Comparison of ENCODE assay signal across 8 cellular contexts in the genomic region with DNA sequence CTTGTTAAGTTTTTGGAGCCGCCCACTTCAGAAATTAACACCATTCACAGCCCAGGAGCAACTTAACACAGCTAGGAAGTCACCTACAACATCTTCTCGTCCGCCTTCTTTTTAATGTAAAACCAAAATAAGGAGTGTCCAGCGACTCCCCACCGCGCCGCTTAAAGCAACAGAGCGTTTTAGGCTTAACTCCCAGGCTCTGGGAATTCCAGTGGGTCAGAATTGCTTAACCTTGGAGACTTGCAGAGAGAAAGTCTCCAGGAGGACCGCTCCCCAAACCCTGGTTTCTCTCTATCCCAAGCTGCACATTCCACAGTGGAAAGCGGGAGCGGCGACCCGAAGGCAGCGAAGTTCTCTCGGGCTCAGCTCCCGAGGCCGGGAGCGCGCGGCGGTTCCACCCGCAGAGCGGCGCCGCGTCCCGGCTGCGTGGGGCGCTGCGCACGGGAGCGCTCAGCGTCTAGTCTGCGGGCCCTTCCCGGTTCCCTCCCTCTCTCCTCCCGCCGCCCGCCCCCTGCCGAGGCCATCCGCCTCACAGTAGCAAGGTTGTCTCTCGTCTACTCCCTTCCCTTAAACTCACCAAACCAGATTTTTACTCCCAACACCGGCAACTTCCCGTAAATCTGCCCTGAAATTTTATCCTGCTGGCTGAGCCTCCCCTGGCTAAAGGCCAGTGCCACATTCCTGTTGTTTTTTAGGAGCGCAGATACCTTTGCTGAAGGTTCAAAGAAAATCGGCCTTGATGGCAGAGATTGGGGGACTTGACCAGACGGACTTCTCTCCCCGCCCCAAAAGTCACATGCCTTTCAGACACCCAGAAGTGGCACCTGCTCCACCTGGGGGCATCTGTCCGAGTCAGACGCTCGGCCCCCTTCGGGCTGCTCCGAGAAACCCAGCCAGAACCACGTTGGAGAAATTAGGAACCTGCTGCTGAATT. TPM values are rescaled to one million over a fixed set of nuclear protein-coding genes. Genes with fewer than 3 reads are reported as not detected.
DNase-seq lines count a peak whose midpoint lies in the region; ATAC-seq and TF ChIP-seq lines count a peak whose summit lies in the region.

A gene (minus strand): TSS at position 464 of the 934 bp plus-strand sequence. CDS start 190,971 bp downstream, outside the sequence.

- H3K27ac Mint-ChIP-seq in activated B cell treated with CpG ODN at 0.5 μM for 24 hours: peak within 1 kb of the TSS; percentile 84
- no peak within 1 kb of the TSS for H3K27ac Mint-ChIP-seq in effector memory CD8-positive, alpha-beta T cell
- peak within 1 kb of the TSS; percentile 68 for H3K27ac Mint-ChIP-seq in stimulated activated naive CD8-positive, alpha-beta T cell treated with anti-CD3 and anti-CD28 coated beads, Interleukin-15, Interleukin-2, amounts not matched to agents 100 ng/mL and 50 ng/mL, for 24 hours

- DNase-seq in H4 (ENCODE audit: low spot score) (peak; percentile 34), LNCaP clone FGC (ENCODE audit: low read depth) (peak; percentile 92), activated B cell treated with CpG ODN at 0.5 μM for 24 hours (peak; percentile 29), mesendoderm (peak; percentile 92), MV-4-11 (lab: John Stamatoyannopoulos, UW) (no peak)
- DNase-seq in effector memory CD8-positive, alpha-beta T cell: no peak

- peaks cover 9% of the 10 kb centered on the region for H3K4me1 ChIP-seq in mesendoderm (ENCODE audit: control insufficient read depth, low read depth, low read length)

- intact Hi-C loops in activated B cell treated with CpG ODN at 0.5 μM for 24 hours (cut with micrococcal nuclease): loop anchor here (1.0 to 10.0 kb wide), 6 partner anchors 8 to 167 kb away; no protein-coding TSS in a partner anchor

- peaks cover 22% of the 10 kb centered on the region for H3K4me1 Mint-ChIP-seq in activated B cell treated with CpG ODN at 0.5 μM for 24 hours
- H3K4me1 Mint-ChIP-seq in effector memory CD8-positive, alpha-beta T cell (ENCODE audit: low read depth in 2 of 2): peaks cover 0 to 7% of the 10 kb centered on the region in 2 donors
- peaks cover 29% of the 10 kb centered on the region for H3K4me1 Mint-ChIP-seq in stimulated activated naive CD8-positive, alpha-beta T cell treated with anti-CD3 and anti-CD28 coated beads, Interleukin-15, Interleukin-2, amounts not matched to agents 100 ng/mL and 50 ng/mL, for 24 hours (ENCODE audit: low read depth)

- peaks cover 5% of the 10 kb centered on the region for H3K27me3 Mint-ChIP-seq in activated B cell treated with CpG ODN at 0.5 μM for 24 hours
- peaks cover 59 to 70% of the 10 kb centered on the region in 2 donors for H3K27me3 Mint-ChIP-seq in effector memory CD8-positive, alpha-beta T cell
- peaks cover 47% of the 10 kb centered on the region for H3K27me3 Mint-ChIP-seq in stimulated activated naive CD8-positive, alpha-beta T cell treated with anti-CD3 and anti-CD28 coated beads, Interleukin-15, Interleukin-2, amounts not matched to agents 100 ng/mL and 50 ng/mL, for 24 hours

- CTCF ChIA-PET in activated B cell treated with CpG ODN at 0.5 μM for 24 hours (lab: Charles Lee): no interaction called here

- no peaks in the 10 kb centered on the region for H3K36me3 ChIP-seq in mesendoderm (ENCODE audit: control insufficient read depth, insufficient read depth, low read length)

- peaks cover 24% of the 10 kb centered on the region for H3K79me2 ChIP-seq in mesendoderm (ENCODE audit: control insufficient read depth, insufficient read depth, low read length)

- peak within 1 kb of the TSS; percentile 37 for H2BK15ac ChIP-seq in mesendoderm (replicated peaks; ENCODE audit: low read depth)

- H3K4me3 ChIP-seq in GM12875 (ENCODE audit: low read depth, low read length): peak within 1 kb of the TSS; percentile 89
- H3K4me3 ChIP-seq in LNCaP clone FGC (ENCODE audit: low read depth, low read length): peak within 1 kb of the TSS; percentile 79
- peak within 1 kb of the TSS; percentile 67 for H3K4me3 ChIP-seq in mesendoderm (ENCODE audit: low read length)

- peak; percentile 65 for ATAC-seq in activated B cell treated with CpG ODN at 0.5 μM for 24 hours (ENCODE audit: low read depth)
- ATAC-seq in effector memory CD8-positive, alpha-beta T cell (replicated peaks): no peak

- no peak within 1 kb of the TSS for H4K5ac ChIP-seq in mesendoderm (ENCODE audit: low read length)

- no peak within 1 kb of the TSS for H2AK5ac ChIP-seq in mesendoderm (ENCODE audit: low read length)

- peak within 1 kb of the TSS; percentile 93 for H3K4me3 Mint-ChIP-seq in activated B cell treated with CpG ODN at 0.5 μM for 24 hours
- peak within 1 kb of the TSS; percentile 7 to 40 for H3K4me3 Mint-ChIP-seq in effector memory CD8-positive, alpha-beta T cell
- H3K4me3 Mint-ChIP-seq in stimulated activated naive CD8-positive, alpha-beta T cell treated with anti-CD3 and anti-CD28 coated beads, Interleukin-15, Interleukin-2, amounts not matched to agents 100 ng/mL and 50 ng/mL, for 24 hours: peak within 1 kb of the TSS; percentile 80

- peak within 1 kb of the TSS; percentile 98 for H3K18ac ChIP-seq in mesendoderm (ENCODE audit: low read length)

- WGBS in mesendoderm (ENCODE audit: extremely low coverage, insufficient coverage, low lambda C conversion rate): no CpG with 5 or more reads among the region's 53 CpGs

- peak within 1 kb of the TSS; percentile 91 for H3K56ac ChIP-seq in mesendoderm (ENCODE audit: low read length)

- no peak within 1 kb of the TSS for H4K8ac ChIP-seq in mesendoderm (ENCODE audit: low read depth, low read length)

- H3K79me1 ChIP-seq in mesendoderm (ENCODE audit: low read length): no peaks in the 10 kb centered on the region

- H2BK120ac ChIP-seq in mesendoderm (ENCODE audit: low read depth, low read length): peak within 1 kb of the TSS; percentile 48

- H3K4ac ChIP-seq in mesendoderm (ENCODE audit: low read depth, low read length): peak within 1 kb of the TSS; percentile 60

- H3K23ac ChIP-seq in mesendoderm (ENCODE audit: low read length): no peak within 1 kb of the TSS

- H3K9me3 Mint-ChIP-seq in activated B cell treated with CpG ODN at 0.5 μM for 24 hours: no peaks in the 10 kb centered on the region
- no peaks in the 10 kb centered on the region for H3K9me3 Mint-ChIP-seq in effector memory CD8-positive, alpha-beta T cell
- H3K9me3 Mint-ChIP-seq in stimulated activated naive CD8-positive, alpha-beta T cell treated with anti-CD3 and anti-CD28 coated beads, Interleukin-15, Interleukin-2, amounts not matched to agents 100 ng/mL and 50 ng/mL, for 24 hours: no peaks in the 10 kb centered on the region

- H3K27me3 ChIP-seq in mesendoderm (ENCODE audit: insufficient read depth, low read length, poor library complexity): no peaks in the 10 kb centered on the region

- peak within 1 kb of the TSS; percentile 60 for H3K9ac ChIP-seq in mesendoderm (ENCODE audit: low read length)

- H3K36me3 Mint-ChIP-seq in activated B cell treated with CpG ODN at 0.5 μM for 24 hours (ENCODE audit: low read depth): peaks cover 3% of the 10 kb centered on the region
- no peaks in the 10 kb centered on the region for H3K36me3 Mint-ChIP-seq in effector memory CD8-positive, alpha-beta T cell (ENCODE audit: insufficient read depth)
- H3K36me3 Mint-ChIP-seq in stimulated activated naive CD8-positive, alpha-beta T cell treated with anti-CD3 and anti-CD28 coated beads, Interleukin-15, Interleukin-2, amounts not matched to agents 100 ng/mL and 50 ng/mL, for 24 hours (ENCODE audit: low read depth): no peaks in the 10 kb centered on the region

- TF ChIP-seq CTCF in GM12875 (IDR thresholded peaks at IDR 0.05; ENCODE audit: borderline replicate concordance, insufficient read depth, low read depth, low read length) (peak; percentile 18; the same call in 1 of the 2 replicates), LNCaP clone FGC (IDR thresholded peaks at IDR 0.05; ENCODE audit: control insufficient read depth, extremely low read depth, insufficient read depth) (peak; percentile 36), activated B cell treated with CpG ODN at 0.5 μM for 24 hours (IDR thresholded peaks at IDR 0.05) (no peak)

- POLR2A ChIA-PET in activated B cell treated with CpG ODN at 0.5 μM for 24 hours (lab: Charles Lee): interaction anchor here (0.6 to 2.6 kb wide), 3 partner anchors 12 to 95 kb away, joined by 3 to 16 read pairs (median 7); no protein-coding TSS in a partner anchor

- H3K27ac ChIP-seq in mesendoderm (ENCODE audit: low read depth, low read length): peak within 1 kb of the TSS; percentile 98

- peak within 1 kb of the TSS; percentile 90 for H2BK5ac ChIP-seq in mesendoderm (ENCODE audit: low read length)

- H3K4me2 ChIP-seq in mesendoderm (ENCODE audit: low read length): peak within 1 kb of the TSS; percentile 68

RNA-seq across cellular contexts. Expression of the gene that starts here (rescaled TPM):
- 5.2 and 8.3 TPM in 2 replicates for total RNA-seq in H4 (2014; rRNA removed; shearing (Covaris generic))
- 6.3 and 8.0 TPM in 2 replicates for total RNA-seq in activated B cell treated with CpG ODN at 0.5 μM for 24 hours
- polyA plus RNA-seq in mesendoderm (2013, experiment 1 of 2): 50.9 TPM
- 51.8 TPM for polyA plus RNA-seq in mesendoderm (2013, experiment 2 of 2)

Comparison
In these comparisons a context has a peak if more than half of its experiments do, and no peak if none do; other contexts are left out.
1. DNase-seq: peak in H4 (single experiment), LNCaP clone FGC (single experiment), activated B cell treated with CpG ODN at 0.5 μM for 24 hours (single experiment) and mesendoderm (single experiment); none in effector memory CD8-positive, alpha-beta T cell (0 of 3) and MV-4-11 (single experiment).
2. H3K27ac Mint-ChIP-seq: peak in activated B cell treated with CpG ODN at 0.5 μM for 24 hours (single experiment) and stimulated activated naive CD8-positive, alpha-beta T cell treated with anti-CD3 and anti-CD28 coated beads, Interleukin-15, Interleukin-2, amounts not matched to agents 100 ng/mL and 50 ng/mL, for 24 hours (single experiment); none in effector memory CD8-positive, alpha-beta T cell (0 of 2).
3. H3K4me3 Mint-ChIP-seq: peak in every context shown above with its lines; median percentile 93 in activated B cell treated with CpG ODN at 0.5 μM for 24 hours; 80 in stimulated activated naive CD8-positive, alpha-beta T cell treated with anti-CD3 and anti-CD28 coated beads, Interleukin-15, Interleukin-2, amounts not matched to agents 100 ng/mL and 50 ng/mL, for 24 hours; 24 in effector memory CD8-positive, alpha-beta T cell.
4. Peak in every context shown above with its lines, with median percentiles within 50 percentile points of each other: H3K4me3 ChIP-seq.